Comparison of ENCODE assay signal across 9 cellular contexts in the genomic region with DNA sequence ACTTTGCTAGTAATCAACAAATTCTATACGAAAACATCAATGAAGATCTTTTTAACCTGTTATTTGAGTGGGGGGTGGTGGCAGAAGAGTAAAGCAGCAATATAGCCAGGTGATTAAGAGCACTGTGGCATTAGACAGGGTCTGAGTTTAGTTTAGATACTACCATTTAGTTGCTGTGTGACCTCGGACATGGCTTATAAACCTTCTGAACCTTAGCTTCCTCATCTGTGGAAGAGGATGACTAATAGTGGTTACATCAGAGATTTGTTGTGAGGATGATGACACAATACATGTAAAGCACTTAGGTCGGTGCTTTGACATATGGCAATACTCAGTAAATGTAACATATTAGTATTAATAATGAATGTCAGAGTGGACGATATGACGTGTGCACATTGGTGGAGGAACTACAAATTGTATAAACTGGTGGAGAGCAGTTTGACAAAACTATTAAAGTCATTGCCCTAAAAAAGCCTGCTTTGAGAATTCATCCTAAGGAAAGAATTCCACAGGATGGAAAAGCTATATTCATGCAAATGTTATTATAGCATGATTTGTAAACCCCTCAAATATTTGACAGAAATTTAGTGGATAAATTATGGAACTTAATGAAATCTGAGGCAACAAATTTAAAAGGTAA. TPM values are rescaled to one million over a fixed set of nuclear protein-coding genes. Genes with fewer than 3 reads are reported as not detected.
DNase-seq lines count a peak whose midpoint lies in the region; ATAC-seq lines count a peak whose summit lies in the region.
"Had no signal": no experiment of that assay in that cellular context is flagged by ENCODE, and none has a peak within 500 bp of the region (broad histone marks: within the 10 kb centered on the region; RNA-seq: fewer than 3 reads in every experiment).

No MANE protein-coding gene starts in this region.

- in situ Hi-C loops in G401 (cut with HindIII; ENCODE audit: low sequenced_read_pairs), result no loop called here

- peak; percentile 52 for DNase-seq in G401 (ENCODE audit: low spot score)
- peak; percentile 8 for DNase-seq in H4 (ENCODE audit: low spot score)
- DNase-seq in NCI-H226, result peak; percentile 24
- no peak for DNase-seq in NCI-H2081 treated with DMSO at 0.1 percent for 48 hours (lab: John Stamatoyannopoulos, UW)
- DNase-seq in NCI-H1694 treated with DMSO at 0.1 percent for 48 hours (lab: John Stamatoyannopoulos, UW), result no peak
- DNase-seq in NCI-H2029 treated with DMSO at 0.1 percent for 48 hours (lab: John Stamatoyannopoulos, UW), result no peak
- no peak for DNase-seq in NCI-H2029 (lab: John Stamatoyannopoulos, UW)
- DNase-seq: NCI-H69 had no signal

- ATAC-seq in esophagus mucosa, result peak; percentile 68

RNA-seq across cellular contexts. Expression of gene SPAG6, which starts 24.3 kb away (rescaled TPM):
- 52.9 and 57.2 TPM in 2 replicates for total RNA-seq in G401 (2014; rRNA removed; shearing (Covaris generic))
- total RNA-seq in H4 (2014; rRNA removed; shearing (Covaris generic)), result 0.21 TPM in 1 of 2 replicates, not detected in the other
- not detected for total RNA-seq in esophagus mucosa

RNA-seq across cellular contexts. Expression of gene BMI1, which starts 48.7 kb away (rescaled TPM):
- 305 and 441 TPM in 2 replicates for total RNA-seq in G401 (2014; rRNA removed; shearing (Covaris generic))
- total RNA-seq in H4 (2014; rRNA removed; shearing (Covaris generic)), result 50.0 and 58.6 TPM in 2 replicates
- 13.0 TPM for total RNA-seq in esophagus mucosa

RNA-seq across cellular contexts. Expression of gene COMMD3, which starts 53.4 kb away (rescaled TPM):
- total RNA-seq in G401 (2014; rRNA removed; shearing (Covaris generic)), result 119 and 132 TPM in 2 replicates
- total RNA-seq in H4 (2014; rRNA removed; shearing (Covaris generic)), result 44.9 and 45.2 TPM in 2 replicates
- total RNA-seq in esophagus mucosa, result 36.5 TPM

Comparison
In these comparisons a context has a peak if more than half of its experiments do, and no peak if none do; other contexts are left out.
1. DNase-seq: peak in G401 (single experiment), H4 (single experiment) and NCI-H226 (single experiment); none in NCI-H2081 treated with DMSO at 0.1 percent for 48 hours (single experiment), NCI-H1694 treated with DMSO at 0.1 percent for 48 hours (single experiment), NCI-H2029 treated with DMSO at 0.1 percent for 48 hours (single experiment) and NCI-H2029 (single experiment).
2. RNA of gene SPAG6, which starts 24.3 kb away (total RNA-seq): 52.9 to 57.2 TPM in G401; 0.21 TPM in H4 and not detected in esophagus mucosa (single experiment); every median in the first group is over 10 times any median in the second.